Comparison of ENCODE assay signal across 17 cellular contexts in the genomic region with DNA sequence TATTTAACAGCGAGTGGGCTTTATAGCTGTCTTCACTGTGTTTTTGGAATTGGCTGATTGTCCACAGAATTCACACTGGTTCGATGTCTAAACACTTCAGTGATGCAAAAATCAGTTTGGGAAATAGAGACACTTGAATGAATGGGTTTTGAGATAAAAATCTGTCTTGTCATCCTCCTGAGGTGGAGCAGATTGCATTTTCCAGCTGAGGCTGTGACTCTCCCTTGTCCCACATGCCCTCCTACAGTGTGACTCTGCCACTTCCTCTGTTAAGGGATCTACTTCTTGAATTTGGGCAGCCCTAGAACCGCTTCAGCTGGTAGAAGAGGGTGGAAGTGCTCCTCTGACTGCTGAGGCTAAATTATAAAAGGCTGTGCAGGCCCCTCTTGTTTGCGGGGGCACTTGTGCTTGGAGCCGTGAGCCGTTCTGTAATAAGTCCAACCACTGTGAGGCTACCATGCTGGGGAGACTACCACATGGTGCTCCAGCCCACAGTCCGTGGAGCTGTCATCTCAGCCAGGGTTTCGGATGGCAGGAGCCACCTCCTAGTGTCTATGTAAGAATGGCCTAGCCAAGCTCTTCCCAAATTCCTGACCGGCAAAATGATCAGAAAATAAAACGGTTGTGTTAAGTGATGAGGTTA.
DNase-seq lines count a peak whose midpoint lies in the region; ATAC-seq, FAIRE-seq and TF ChIP-seq lines count a peak whose summit lies in the region.
"Had no signal": no experiment of that assay in that cellular context is flagged by ENCODE, and none has a peak within 500 bp of the region (broad histone marks: within the 10 kb centered on the region; RNA-seq: fewer than 3 reads in every experiment).

No MANE protein-coding gene starts in this region.

- H2AFZ ChIP-seq in H9 (ENCODE audit: low read length) = no peak overlapping the region

- H3K4me2 ChIP-seq in H9 (ENCODE audit: insufficient read depth, insufficient read length, low read length) = no peak overlapping the region

- peaks cover 16% of the 10 kb centered on the region for H3K4me1 ChIP-seq in H9 (ENCODE audit: insufficient read depth, low read length)
- H3K4me1 ChIP-seq: uterus had no signal

- TF ChIP-seq POLR2A in H54 (IDR thresholded peaks at IDR 0.05; ENCODE audit: low read depth, low read length) = no peak

- DNase-seq in H9 (no peak), OCI-M1 (lab: John Stamatoyannopoulos, UW) (peak; percentile 50), pons (ENCODE audit: low spot score) (peak; percentile 66), Right ventricle myocardium inferior (ENCODE audit: missing footprints) (no peak), H54 (ENCODE audit: insufficient read length, low spot score) (no peak), NCI-H146 treated with DMSO at 0.1 percent for 48 hours (lab: John Stamatoyannopoulos, UW; ENCODE audit: unreplicated experiment) (no peak), occipital lobe (lab: John Stamatoyannopoulos, UW) (no peak)
- DNase-seq: activated CD4-positive, alpha-beta T cell treated with anti-CD3 and anti-CD28 coated beads for 1 hour; activated T-cell treated with anti-CD3 and anti-CD28 coated beads for 4 hours; glutamatergic neuron; NCI-H187 treated with DMSO at 0.1 percent for 48 hours; SW 1271; uterus had no signal

- no peak overlapping the region for H2BK120ac ChIP-seq in H9 (ENCODE audit: low read depth, low read length, poor library complexity, severe bottlenecking)

- no peaks in the 10 kb centered on the region for H3K9me3 Mint-ChIP-seq in H9
- no peaks in the 10 kb centered on the region for H3K9me3 Mint-ChIP-seq in dendritic cell treated with granulocyte-macrophage colony-stimulating factor and Interleukin-4, amounts not matched to agents 40 ng/mL and 50 ng/mL, for 4 days

- no peak overlapping the region for H3K4ac ChIP-seq in H9 (ENCODE audit: low read depth, low read length)

- no peaks in the 10 kb centered on the region for H3K27me3 Mint-ChIP-seq in H9 (ENCODE audit: low read depth)
- no peaks in the 10 kb centered on the region for H3K27me3 Mint-ChIP-seq in dendritic cell treated with granulocyte-macrophage colony-stimulating factor and Interleukin-4, amounts not matched to agents 40 ng/mL and 50 ng/mL, for 4 days
- H3K27me3 Mint-ChIP-seq: activated naive CD8-positive, alpha-beta T cell had no signal

- no peak overlapping the region for H3K56ac ChIP-seq in H9 (ENCODE audit: insufficient read length, low read depth, low read length)

- H4K20me1 ChIP-seq in H9 (ENCODE audit: control insufficient read depth, insufficient read depth, insufficient read length) = no peaks in the 10 kb centered on the region

- H2BK12ac ChIP-seq in H9 (ENCODE audit: insufficient read length, low read depth, low read length) = no peak overlapping the region

- H3K18ac ChIP-seq in H9 (ENCODE audit: insufficient read length, low read depth, low read length) = no peak overlapping the region

- ATAC-seq in Right ventricle myocardium inferior = no peak

- no peak overlapping the region for H3K14ac ChIP-seq in H9 (ENCODE audit: insufficient read depth, low read length)

- H3K27ac ChIP-seq in H9 (ENCODE audit: insufficient read length, low read depth, low read length) = no peak overlapping the region
- H3K27ac ChIP-seq: uterus had no signal

- no peaks in the 10 kb centered on the region for H3K23me2 ChIP-seq in H9 (ENCODE audit: insufficient read length, low read depth, low read length, poor library complexity, severe bottlenecking)

- H2AK5ac ChIP-seq in H9 (ENCODE audit: insufficient read length, low read length) = no peak overlapping the region

- H4K91ac ChIP-seq in H9 (ENCODE audit: insufficient read length, low read depth, low read length) = no peak overlapping the region

- no peak overlapping the region for H2BK20ac ChIP-seq in H9 (ENCODE audit: low read depth, low read length, poor library complexity, severe bottlenecking)

- H3K27me3 ChIP-seq in H9 (ENCODE audit: insufficient read depth, low read length) = no peaks in the 10 kb centered on the region
- H3K27me3 ChIP-seq: BLaER1 treated with 17β-estradiol and CSF1 and Interleukin-3, amounts not matched to agents 10 nM and 100 nM; uterus had no signal

- TF ChIP-seq CTCF in H9 (conservative IDR thresholded peaks at IDR 0.05) = no peak

- intact Hi-C loops in dendritic cell treated with granulocyte-macrophage colony-stimulating factor and Interleukin-4, amounts not matched to agents 40 ng/mL and 50 ng/mL, for 4 days (cut with micrococcal nuclease) = no loop called here
- intact Hi-C loops in Right ventricle myocardium inferior (cut with DNase I) = no loop called here

- H3T11ph ChIP-seq in H9 (ENCODE audit: low read length) = no peak overlapping the region

- H3K79me2 ChIP-seq in H9 (ENCODE audit: insufficient read depth, low read length) = peaks cover 16% of the 10 kb centered on the region; the same call in 1 of the 2 replicates

- no peak overlapping the region for H2BK15ac ChIP-seq in H9 (ENCODE audit: low read depth, low read length)

- H3K27ac Mint-ChIP-seq in H9 = peak overlapping the region; percentile 4 to 92 (median 52); a peak in 3 of 7 replicates
- peak overlapping the region; percentile 90 for H3K27ac Mint-ChIP-seq in dendritic cell treated with granulocyte-macrophage colony-stimulating factor and Interleukin-4, amounts not matched to agents 40 ng/mL and 50 ng/mL, for 4 days
- H3K27ac Mint-ChIP-seq: activated naive CD8-positive, alpha-beta T cell had no signal

- peaks cover 38 to 44% of the 10 kb centered on the region in 2 experiments for H3K4me1 Mint-ChIP-seq in H9
- H3K4me1 Mint-ChIP-seq in dendritic cell treated with granulocyte-macrophage colony-stimulating factor and Interleukin-4, amounts not matched to agents 40 ng/mL and 50 ng/mL, for 4 days (ENCODE audit: low read depth) = peaks cover 47% of the 10 kb centered on the region

- H3K4me3 Mint-ChIP-seq in H9 = no peak overlapping the region
- no peak overlapping the region for H3K4me3 Mint-ChIP-seq in dendritic cell treated with granulocyte-macrophage colony-stimulating factor and Interleukin-4, amounts not matched to agents 40 ng/mL and 50 ng/mL, for 4 days
- H3K4me3 Mint-ChIP-seq: activated naive CD8-positive, alpha-beta T cell had no signal

- H3K23ac ChIP-seq in H9 (ENCODE audit: insufficient read length, low read depth, low read length) = no peak overlapping the region

- no peaks in the 10 kb centered on the region for H3K9me3 ChIP-seq in H9 (ENCODE audit: control insufficient read depth, low read depth, low read length)
- H3K9me3 ChIP-seq: BLaER1 treated with 17β-estradiol and CSF1 and Interleukin-3, amounts not matched to agents 10 nM and 100 nM; uterus had no signal

- H2BK5ac ChIP-seq in H9 (ENCODE audit: insufficient read length, low read length) = no peak overlapping the region

- no peak overlapping the region for H4K5ac ChIP-seq in H9 (ENCODE audit: insufficient read length, low read depth, low read length)

- no CpG with 5 or more reads among the region's 10 CpGs for WGBS in H9 (ENCODE audit: extremely low coverage, insufficient read length, low lambda C conversion rate)

- peaks cover 10% of the 10 kb centered on the region for H3K79me1 ChIP-seq in H9 (ENCODE audit: insufficient read depth, low read depth, low read length, poor library complexity, severe bottlenecking)

- H3K36me3 Mint-ChIP-seq in H9 (ENCODE audit: insufficient read depth in 1 of 3, low read depth in 3 of 3) = no peaks in the 10 kb centered on the region; a peak in 1 of 7 replicates
- H3K36me3 Mint-ChIP-seq in dendritic cell treated with granulocyte-macrophage colony-stimulating factor and Interleukin-4, amounts not matched to agents 40 ng/mL and 50 ng/mL, for 4 days (ENCODE audit: low read depth) = peaks cover 6% of the 10 kb centered on the region
- H3K36me3 Mint-ChIP-seq: activated naive CD8-positive, alpha-beta T cell had no signal

- H3K9ac ChIP-seq in H9 (ENCODE audit: extremely low read depth, insufficient read length, low read length) = no peak overlapping the region

- no peak overlapping the region for H4K8ac ChIP-seq in H9 (replicated peaks; ENCODE audit: insufficient read length, low read depth, low read length)

- FAIRE-seq in H54 (lab: Jason Lieb, UNC) = no peak
- FAIRE-seq: keratinocyte had no signal

Comparison
In these comparisons a context has a peak if more than half of its experiments do, and no peak if none do; other contexts are left out.
1. DNase-seq: peak in OCI-M1 (single experiment) and pons (single experiment); none in H9 (single experiment), Right ventricle myocardium inferior (single experiment), H54 (single experiment), NCI-H146 treated with DMSO at 0.1 percent for 48 hours (single experiment) and occipital lobe (single experiment).